ENCODE assay signal across 22 cellular contexts in genomic region chr10:21823617-21824016, GRCh38.
DNase-seq lines count a peak whose midpoint lies in the region; ATAC-seq, FAIRE-seq and TF ChIP-seq lines count a peak whose summit lies in the region.
"Had no signal": no experiment of that assay in that cellular context is flagged by ENCODE, and none has a peak within 500 bp of the region (broad histone marks: within the 10 kb centered on the region; RNA-seq: fewer than 3 reads in every experiment).

No MANE protein-coding gene starts in this region.

- H3K9me3 Mint-ChIP-seq in stimulated activated naive B cell treated with anti-CD40 and anti-IgM and Interleukin-4, amounts not matched to agents 10 μg/mL and 1 μg/mL and 100 μg/mL, for 72 hours: peaks cover 16 to 23% of the 10 kb centered on the region in 2 donors
- H3K9me3 Mint-ChIP-seq in activated naive CD8-positive, alpha-beta T cell treated with anti-CD3 and anti-CD28 coated beads, Interleukin-2, amount 50 U/mL, for 24 hours: peaks cover 35% of the 10 kb centered on the region

- FAIRE-seq in K562 (lab: Jason Lieb, UNC): no peak
- FAIRE-seq: A204.1, G401.6, GM12891, GM19239 had no signal

- no peak overlapping the region; a peak in 1 of 4 replicates for H3K9ac ChIP-seq in K562 (ENCODE audit: insufficient read depth in 1 of 2, low read depth in 2 of 2, low read length in 2 of 2)
- H3K9ac ChIP-seq: BLaER1 treated with 17β-estradiol and CSF1 and Interleukin-3, amounts not matched to agents 10 nM and 100 nM had no signal

- H3K4me3 ChIP-seq in MG63: no peak overlapping the region
- no peak overlapping the region for H3K4me3 ChIP-seq in K562
- no peak overlapping the region for H3K4me3 ChIP-seq in prostate gland
- H3K4me3 ChIP-seq: BLaER1 treated with 17β-estradiol and CSF1 and Interleukin-3, amounts not matched to agents 10 nM and 100 nM had no signal

- no peak overlapping the region for H3K4me2 ChIP-seq in K562 (ENCODE audit: insufficient read depth, low read length)
- H3K4me2 ChIP-seq: BLaER1 treated with 17β-estradiol and CSF1 and Interleukin-3, amounts not matched to agents 10 nM and 100 nM had no signal

- no peak for TF ChIP-seq CTCF in K562 (IDR thresholded peaks at IDR 0.05 in 2 of 3, conservative IDR thresholded peaks at IDR 0.05 in 1 of 3; ENCODE audit: insufficient read depth in 2 of 3, low read depth in 1 of 3, low read length in 3 of 3)
- no peak for TF ChIP-seq CTCF in prostate gland (IDR thresholded peaks at IDR 0.05)

- no peaks in the 10 kb centered on the region for H3K4me1 Mint-ChIP-seq in stimulated activated naive B cell treated with anti-CD40 and anti-IgM and Interleukin-4, amounts not matched to agents 10 μg/mL and 1 μg/mL and 100 μg/mL, for 72 hours
- no peaks in the 10 kb centered on the region for H3K4me1 Mint-ChIP-seq in activated naive CD8-positive, alpha-beta T cell treated with anti-CD3 and anti-CD28 coated beads, Interleukin-2, amount 50 U/mL, for 24 hours
- H3K4me1 Mint-ChIP-seq: B cell had no signal

- BruUV-seq in K562 (replicated peaks; lab: Mats Ljungman, UMichigan): no TSS peak

- POLR2A ChIA-PET in K562 (lab: Yijun Ruan, JAX): no interaction called here

- no peak overlapping the region for H3K27ac Mint-ChIP-seq in stimulated activated naive B cell treated with anti-CD40 and anti-IgM and Interleukin-4, amounts not matched to agents 10 μg/mL and 1 μg/mL and 100 μg/mL, for 72 hours
- no peak overlapping the region for H3K27ac Mint-ChIP-seq in activated naive CD8-positive, alpha-beta T cell treated with anti-CD3 and anti-CD28 coated beads, Interleukin-2, amount 50 U/mL, for 24 hours
- H3K27ac Mint-ChIP-seq: B cell; CD4-positive, alpha-beta T cell; CD8-positive, alpha-beta T cell had no signal

- no peaks in the 10 kb centered on the region for H3K79me2 ChIP-seq in K562 (ENCODE audit: control insufficient read depth, insufficient read depth, low read length)

- no peak for ATAC-seq in K562
- no peak for ATAC-seq in stimulated activated naive B cell treated with anti-CD40 and anti-IgM and Interleukin-4, amounts not matched to agents 10 μg/mL and 1 μg/mL and 100 μg/mL, for 72 hours (replicated peaks)
- no peak for ATAC-seq in activated naive CD8-positive, alpha-beta T cell treated with anti-CD3 and anti-CD28 coated beads, Interleukin-2, amount 50 U/mL, for 24 hours
- ATAC-seq: CD8-positive, alpha-beta T cell had no signal

- CTCF ChIA-PET in K562 (lab: Yijun Ruan, JAX; ENCODE audit: low intra/inter-chr PET ratio): no interaction called here

- H3K4me3 Mint-ChIP-seq in stimulated activated naive B cell treated with anti-CD40 and anti-IgM and Interleukin-4, amounts not matched to agents 10 μg/mL and 1 μg/mL and 100 μg/mL, for 72 hours: no peak overlapping the region
- H3K4me3 Mint-ChIP-seq in activated naive CD8-positive, alpha-beta T cell treated with anti-CD3 and anti-CD28 coated beads, Interleukin-2, amount 50 U/mL, for 24 hours: no peak overlapping the region
- H3K4me3 Mint-ChIP-seq: B cell; CD4-positive, alpha-beta T cell; CD8-positive, alpha-beta T cell had no signal

- intact Hi-C loops in K562 (cut with micrococcal nuclease) (no loop called here), prostate gland (cut with DNase I) (no loop called here)

- TF ChIP-seq POLR2A in K562 (conservative IDR thresholded peaks at IDR 0.05): no peak
- no peak for TF ChIP-seq POLR2A in prostate gland (IDR thresholded peaks at IDR 0.05)

- peaks cover 8% of the 10 kb centered on the region for H3K9me3 ChIP-seq in MG63
- peaks cover 4% of the 10 kb centered on the region; the same call in 1 of the 2 replicates for H3K9me3 ChIP-seq in K562 (replicated peaks; ENCODE audit: control insufficient read depth, insufficient read depth, low read depth, low read length)
- no peaks in the 10 kb centered on the region for H3K9me3 ChIP-seq in prostate gland

- WGBS in K562 (ENCODE audit: insufficient coverage, low coverage, missing lambda C conversion rate): 86% methylated on average over 2 of the region's 2 CpGs
- 7% methylated on average over 2 of the region's 2 CpGs for WGBS in prostate gland

- in situ Hi-C loops in K562 (cut with MboI): no loop called here

- H2AFZ ChIP-seq in K562 (ENCODE audit: low read depth, low read length): no peak overlapping the region

- no peaks in the 10 kb centered on the region for H3K9me1 ChIP-seq in K562 (ENCODE audit: control insufficient read depth, insufficient read depth, low read length)

- H3K36me3 ChIP-seq in MG63 (no peaks in the 10 kb centered on the region), K562 (ENCODE audit: control insufficient read depth, insufficient read depth, low read length) (no peaks in the 10 kb centered on the region), prostate gland (no peaks in the 10 kb centered on the region)

- H3K27ac ChIP-seq in K562 (ENCODE audit: extremely low read depth, low read depth, low read length) (peak overlapping the region; percentile 43; the same call in 1 of the 3 replicates), prostate gland (no peak overlapping the region)
- H3K27ac ChIP-seq: BLaER1 treated with 17β-estradiol and CSF1 and Interleukin-3, amounts not matched to agents 10 nM and 100 nM; C4-2B had no signal

- no peak for TF ChIP-seq RAD21 in K562 (CRISPR knock-in tag; conservative IDR thresholded peaks at IDR 0.05 in 1 of 2, IDR thresholded peaks at IDR 0.05 in 1 of 2)

- no peaks in the 10 kb centered on the region for H3K27me3 Mint-ChIP-seq in stimulated activated naive B cell treated with anti-CD40 and anti-IgM and Interleukin-4, amounts not matched to agents 10 μg/mL and 1 μg/mL and 100 μg/mL, for 72 hours
- no peaks in the 10 kb centered on the region for H3K27me3 Mint-ChIP-seq in activated naive CD8-positive, alpha-beta T cell treated with anti-CD3 and anti-CD28 coated beads, Interleukin-2, amount 50 U/mL, for 24 hours
- H3K27me3 Mint-ChIP-seq: B cell; CD4-positive, alpha-beta T cell had no signal

- H4K20me1 ChIP-seq in K562 (replicated peaks; ENCODE audit: control insufficient read depth, insufficient read depth, low read length): no peaks in the 10 kb centered on the region
- H4K20me1 ChIP-seq: BLaER1 treated with 17β-estradiol and CSF1 and Interleukin-3, amounts not matched to agents 10 nM and 100 nM had no signal

- peak; percentile 25 for DNase-seq in MG63
- no peak for DNase-seq in K562 (ENCODE audit: extremely low read depth in 1 of 4, low spot score in 3 of 4)
- DNase-seq in prostate gland (ENCODE audit: low spot score): peak; percentile 36
- DNase-seq in stimulated activated naive B cell treated with anti-CD40 and anti-IgM and Interleukin-4, amounts not matched to agents 10 μg/mL and 1 μg/mL and 100 μg/mL, for 72 hours: no peak
- DNase-seq in SHP77 (lab: John Stamatoyannopoulos, UW): no peak
- no peak for DNase-seq in activated naive CD8-positive, alpha-beta T cell treated with anti-CD3 and anti-CD28 coated beads, Interleukin-2, amount 50 U/mL, for 24 hours
- DNase-seq: 8988T; ACHN; AML-193; Caco-2; Calu3; CD4-positive, alpha-beta T cell; CD8-positive, alpha-beta T cell; DMS79 treated with DMSO at 0.1 percent for 48 hours; GF-D8 had no signal

- peaks cover 21 to 47% of the 10 kb centered on the region in 2 donors for H3K36me3 Mint-ChIP-seq in stimulated activated naive B cell treated with anti-CD40 and anti-IgM and Interleukin-4, amounts not matched to agents 10 μg/mL and 1 μg/mL and 100 μg/mL, for 72 hours
- peaks cover 43% of the 10 kb centered on the region for H3K36me3 Mint-ChIP-seq in activated naive CD8-positive, alpha-beta T cell treated with anti-CD3 and anti-CD28 coated beads, Interleukin-2, amount 50 U/mL, for 24 hours (ENCODE audit: low read depth)

- H3K4me1 ChIP-seq in K562 (replicated peaks in 1 of 2; ENCODE audit: control insufficient read depth in 2 of 2, insufficient read depth in 2 of 2, low read length in 2 of 2) (peaks cover 0 to 2% of the 10 kb centered on the region in 2 experiments; a peak in 2 of 5 replicates), prostate gland (replicated peaks) (no peaks in the 10 kb centered on the region)
- H3K4me1 ChIP-seq: BLaER1 treated with 17β-estradiol and CSF1 and Interleukin-3, amounts not matched to agents 10 nM and 100 nM had no signal

- H3K27me3 ChIP-seq in MG63: no peaks in the 10 kb centered on the region
- no peaks in the 10 kb centered on the region for H3K27me3 ChIP-seq in K562 (ENCODE audit: control insufficient read depth in 2 of 2, insufficient read depth in 2 of 2, low read length in 2 of 2)
- H3K27me3 ChIP-seq in prostate gland (replicated peaks; ENCODE audit: insufficient read depth): no peaks in the 10 kb centered on the region
- H3K27me3 ChIP-seq: BLaER1 treated with 17β-estradiol and CSF1 and Interleukin-3, amounts not matched to agents 10 nM and 100 nM had no signal

- TF ChIP-seq EP300 in K562 (IDR thresholded peaks at IDR 0.05; ENCODE audit: low read length): no peak

TF ChIP-seq in K562, 482 proteins besides CTCF, POLR2A, EP300 and RAD21:
- TF ChIP-seq SOX6 (IDR thresholded peaks at IDR 0.05) (no peak), ZNF707 (CRISPR knock-in tag; conservative IDR thresholded peaks at IDR 0.05) (no peak), JUNB (CRISPR knock-in tag; conservative IDR thresholded peaks at IDR 0.05) (no peak), LCOR (CRISPR knock-in tag; IDR thresholded peaks at IDR 0.05) (no peak), BCL6 (CRISPR knock-in tag; IDR thresholded peaks at IDR 0.05) (no peak), CHCHD3 (CRISPR knock-in tag; IDR thresholded peaks at IDR 0.05) (no peak), ELK1 (CRISPR knock-in tag; IDR thresholded peaks at IDR 0.05) (no peak), POU5F1 (IDR thresholded peaks at IDR 0.05; ENCODE audit: borderline replicate concordance, low read depth, low read length, partially characterized antibody) (no peak)
TF ChIP-seq in K562: peak in this region for 0.

Comparison
In these comparisons a context has a peak if more than half of its experiments do, and no peak if none do; other contexts are left out.
1. DNase-seq: peak in MG63 (single experiment) and prostate gland (single experiment); none in K562 (0 of 4), stimulated activated naive B cell treated with anti-CD40 and anti-IgM and Interleukin-4, amounts not matched to agents 10 μg/mL and 1 μg/mL and 100 μg/mL, for 72 hours (single experiment), SHP77 (0 of 2) and activated naive CD8-positive, alpha-beta T cell treated with anti-CD3 and anti-CD28 coated beads, Interleukin-2, amount 50 U/mL, for 24 hours (single experiment).